In genomic region chr2:52386433-52386832, GRCh38 we compare ENCODE assay signal across 18 cellular contexts.
DNase-seq lines count a peak whose midpoint lies in the region; ATAC-seq and TF ChIP-seq lines count a peak whose summit lies in the region.
"Had no signal": no experiment of that assay in that cellular context is flagged by ENCODE, and none has a peak within 500 bp of the region (broad histone marks: within the 10 kb centered on the region; RNA-seq: fewer than 3 reads in every experiment).

No MANE protein-coding gene starts in this region.

- ATAC-seq in GM18858 (IDR thresholded peaks at IDR 0.05; ENCODE audit: unreplicated experiment) (no peak), HG02970 (IDR thresholded peaks at IDR 0.05; ENCODE audit: low FRiP score, unreplicated experiment) (no peak)

- peaks cover 4% of the 10 kb centered on the region for H3K27me3 Mint-ChIP-seq in glutamatergic neuron (ENCODE audit: unreplicated experiment)
- H3K27me3 Mint-ChIP-seq: B cell; CD4-positive, alpha-beta T cell had no signal

- H3K4me3 Mint-ChIP-seq in glutamatergic neuron (ENCODE audit: unreplicated experiment): peak overlapping the region; percentile 50
- H3K4me3 Mint-ChIP-seq: B cell; CD4-positive, alpha-beta T cell; HFFc6 had no signal

- H3K9me3 Mint-ChIP-seq in glutamatergic neuron (ENCODE audit: unreplicated experiment): peaks cover 6% of the 10 kb centered on the region
- H3K9me3 Mint-ChIP-seq: CD4-positive, alpha-beta T cell; HFFc6 had no signal

- peak; percentile 96 for DNase-seq in DMS 273 (lab: John Stamatoyannopoulos, UW; ENCODE audit: unreplicated experiment)
- DNase-seq in G401 (ENCODE audit: low spot score): peak; percentile 86
- DNase-seq in NCI-H510A treated with DMSO at 0.1 percent for 48 hours (lab: John Stamatoyannopoulos, UW): peak; percentile 79
- DNase-seq in glutamatergic neuron: peak; percentile 31
- DNase-seq in GM19238 (ENCODE audit: insufficient read length, low spot score): no peak
- DNase-seq: ACHN; Calu3; CD4-positive, alpha-beta T cell; HFFc6; NCI-H1092; NCI-H146; NCI-H2107; NCI-H526 treated with DMSO at 0.1 percent for 48 hours; RPMI8226; T-helper 2 cell had no signal

- H3K36me3 Mint-ChIP-seq in glutamatergic neuron (ENCODE audit: unreplicated experiment): no peaks in the 10 kb centered on the region

- in situ Hi-C loops in G401 (cut with HindIII; ENCODE audit: low sequenced_read_pairs): no loop called here

- peak overlapping the region; percentile 99 for H3K27ac Mint-ChIP-seq in glutamatergic neuron (ENCODE audit: unreplicated experiment)
- H3K27ac Mint-ChIP-seq: B cell; CD4-positive, alpha-beta T cell; HFFc6 had no signal

- TF ChIP-seq CTCF in glutamatergic neuron (IDR thresholded peaks at IDR 0.05; ENCODE audit: partially characterized antibody, unreplicated experiment): no peak

- H3K4me1 Mint-ChIP-seq in glutamatergic neuron (ENCODE audit: low read depth, unreplicated experiment): peaks cover 32% of the 10 kb centered on the region
- H3K4me1 Mint-ChIP-seq: B cell had no signal
